In the genomic region with DNA sequence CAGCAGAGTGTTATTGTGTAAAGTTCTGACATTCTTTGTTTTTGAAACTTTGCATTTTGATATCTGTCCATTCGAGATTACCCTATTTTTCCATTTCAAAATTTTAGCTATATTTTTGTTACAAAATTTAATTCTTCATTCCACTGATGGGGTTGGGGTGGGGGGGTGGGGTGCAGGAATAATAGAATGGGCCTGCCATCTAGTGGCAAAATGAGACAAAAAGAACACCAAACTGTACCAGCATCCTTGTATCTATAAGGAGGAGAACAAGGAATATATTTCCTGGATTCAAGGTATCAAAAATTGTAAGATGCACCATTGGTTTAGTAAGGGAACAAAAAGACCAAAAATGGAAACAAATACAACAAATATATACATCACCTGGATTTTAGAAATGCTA, we compare ENCODE assay signal across 1 cellular context.
TF ChIP-seq lines count a peak whose summit lies in the region.

No MANE protein-coding gene starts in this region.

TF ChIP-seq in SK-N-SH treated with all-trans-retinoic acid at 6 μM for 48 hours, 23 proteins besides CTCF, POLR2A, EP300 and RAD21 (continued from another document):
- TF ChIP-seq TCF4 (CRISPR knock-in tag; IDR thresholded peaks at IDR 0.05; ENCODE audit: borderline replicate concordance) = no peak
- TF ChIP-seq, protein P1, sequence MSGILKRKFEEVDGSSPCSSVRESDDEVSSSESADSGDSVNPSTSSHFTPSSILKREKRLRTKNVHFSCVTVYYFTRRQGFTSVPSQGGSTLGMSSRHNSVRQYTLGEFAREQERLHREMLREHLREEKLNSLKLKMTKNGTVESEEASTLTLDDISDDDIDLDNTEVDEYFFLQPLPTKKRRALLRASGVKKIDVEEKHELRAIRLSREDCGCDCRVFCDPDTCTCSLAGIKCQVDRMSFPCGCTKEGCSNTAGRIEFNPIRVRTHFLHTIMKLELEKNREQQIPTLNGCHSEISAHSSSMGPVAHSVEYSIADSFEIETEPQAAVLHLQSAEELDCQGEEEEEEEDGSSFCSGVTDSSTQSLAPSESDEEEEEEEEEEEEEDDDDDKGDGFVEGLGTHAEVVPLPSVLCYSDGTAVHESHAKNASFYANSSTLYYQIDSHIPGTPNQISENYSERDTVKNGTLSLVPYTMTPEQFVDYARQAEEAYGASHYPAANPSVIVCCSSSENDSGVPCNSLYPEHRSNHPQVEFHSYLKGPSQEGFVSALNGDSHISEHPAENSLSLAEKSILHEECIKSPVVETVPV (CRISPR knock-in tag; IDR thresholded peaks at IDR 0.05) = no peak
- no peak for TF ChIP-seq ZFP3 (CRISPR knock-in tag; IDR thresholded peaks at IDR 0.05)
- no peak for TF ChIP-seq OSR1 (CRISPR knock-in tag; IDR thresholded peaks at IDR 0.05)
- TF ChIP-seq, protein P2, sequence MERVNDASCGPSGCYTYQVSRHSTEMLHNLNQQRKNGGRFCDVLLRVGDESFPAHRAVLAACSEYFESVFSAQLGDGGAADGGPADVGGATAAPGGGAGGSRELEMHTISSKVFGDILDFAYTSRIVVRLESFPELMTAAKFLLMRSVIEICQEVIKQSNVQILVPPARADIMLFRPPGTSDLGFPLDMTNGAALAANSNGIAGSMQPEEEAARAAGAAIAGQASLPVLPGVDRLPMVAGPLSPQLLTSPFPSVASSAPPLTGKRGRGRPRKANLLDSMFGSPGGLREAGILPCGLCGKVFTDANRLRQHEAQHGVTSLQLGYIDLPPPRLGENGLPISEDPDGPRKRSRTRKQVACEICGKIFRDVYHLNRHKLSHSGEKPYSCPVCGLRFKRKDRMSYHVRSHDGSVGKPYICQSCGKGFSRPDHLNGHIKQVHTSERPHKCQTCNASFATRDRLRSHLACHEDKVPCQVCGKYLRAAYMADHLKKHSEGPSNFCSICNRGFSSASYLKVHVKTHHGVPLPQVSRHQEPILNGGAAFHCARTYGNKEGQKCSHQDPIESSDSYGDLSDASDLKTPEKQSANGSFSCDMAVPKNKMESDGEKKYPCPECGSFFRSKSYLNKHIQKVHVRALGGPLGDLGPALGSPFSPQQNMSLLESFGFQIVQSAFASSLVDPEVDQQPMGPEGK (CRISPR knock-in tag; IDR thresholded peaks at IDR 0.05; ENCODE audit: borderline replicate concordance) = no peak
- no peak for TF ChIP-seq ZNF8 (CRISPR knock-in tag; IDR thresholded peaks at IDR 0.05)
